ENCODE assay signal across 1 cellular context in the genomic region with DNA sequence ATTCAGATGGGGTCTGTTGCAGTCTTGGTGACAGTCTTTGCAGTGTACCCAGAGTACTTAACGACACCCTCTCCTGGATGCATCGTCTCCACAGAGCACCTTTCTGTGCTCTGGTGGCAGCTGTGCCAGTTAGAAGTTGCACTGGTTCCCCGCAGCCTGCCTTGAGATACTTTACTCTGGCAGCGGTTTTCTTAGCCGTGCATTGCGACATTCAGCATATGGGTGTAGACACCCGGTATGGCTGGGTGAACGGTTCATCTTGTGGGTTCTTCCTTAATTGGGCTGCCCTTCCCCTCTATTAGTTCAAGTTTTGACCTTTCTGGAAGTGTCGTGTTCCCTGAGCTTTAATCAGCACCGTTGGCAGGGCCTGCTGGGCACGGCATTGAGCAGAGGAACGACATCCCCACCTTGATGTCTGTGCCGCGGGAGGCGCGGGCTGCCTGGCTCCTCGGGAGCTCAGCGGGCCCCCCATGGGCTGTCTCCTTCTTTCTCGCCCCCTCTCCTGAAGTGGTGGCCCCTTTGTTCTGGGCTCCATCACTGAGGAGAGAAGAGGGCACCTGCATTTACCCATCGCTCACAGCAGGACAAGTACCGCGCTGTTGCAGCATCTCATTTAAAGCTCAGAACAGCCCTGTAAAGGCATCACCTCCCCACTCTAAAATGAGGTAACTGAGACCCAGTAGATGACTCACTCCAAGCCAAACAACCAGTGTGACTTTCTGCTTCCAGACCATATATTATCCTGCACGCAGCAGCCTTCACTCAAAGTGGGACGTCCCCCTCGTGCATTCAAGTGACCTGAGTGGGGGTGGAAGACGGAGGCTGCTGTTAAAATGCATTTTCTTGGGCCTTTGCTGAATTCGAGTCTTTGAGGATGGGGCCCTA.
TF ChIP-seq lines count a peak whose summit lies in the region.

No MANE protein-coding gene starts in this region.

TF ChIP-seq in SK-N-SH treated with all-trans-retinoic acid at 6 μM for 48 hours, 23 proteins besides CTCF, POLR2A, EP300 and RAD21 (continued from another document):
- no peak for TF ChIP-seq ZNF70 (CRISPR knock-in tag; IDR thresholded peaks at IDR 0.05)
- TF ChIP-seq RARB (CRISPR knock-in tag; IDR thresholded peaks at IDR 0.05), result no peak
- no peak for TF ChIP-seq ZNF8 (CRISPR knock-in tag; IDR thresholded peaks at IDR 0.05)
- TF ChIP-seq ZFP30 (CRISPR knock-in tag; IDR thresholded peaks at IDR 0.05), result no peak
- TF ChIP-seq, protein P1, sequence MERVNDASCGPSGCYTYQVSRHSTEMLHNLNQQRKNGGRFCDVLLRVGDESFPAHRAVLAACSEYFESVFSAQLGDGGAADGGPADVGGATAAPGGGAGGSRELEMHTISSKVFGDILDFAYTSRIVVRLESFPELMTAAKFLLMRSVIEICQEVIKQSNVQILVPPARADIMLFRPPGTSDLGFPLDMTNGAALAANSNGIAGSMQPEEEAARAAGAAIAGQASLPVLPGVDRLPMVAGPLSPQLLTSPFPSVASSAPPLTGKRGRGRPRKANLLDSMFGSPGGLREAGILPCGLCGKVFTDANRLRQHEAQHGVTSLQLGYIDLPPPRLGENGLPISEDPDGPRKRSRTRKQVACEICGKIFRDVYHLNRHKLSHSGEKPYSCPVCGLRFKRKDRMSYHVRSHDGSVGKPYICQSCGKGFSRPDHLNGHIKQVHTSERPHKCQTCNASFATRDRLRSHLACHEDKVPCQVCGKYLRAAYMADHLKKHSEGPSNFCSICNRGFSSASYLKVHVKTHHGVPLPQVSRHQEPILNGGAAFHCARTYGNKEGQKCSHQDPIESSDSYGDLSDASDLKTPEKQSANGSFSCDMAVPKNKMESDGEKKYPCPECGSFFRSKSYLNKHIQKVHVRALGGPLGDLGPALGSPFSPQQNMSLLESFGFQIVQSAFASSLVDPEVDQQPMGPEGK (CRISPR knock-in tag; IDR thresholded peaks at IDR 0.05; ENCODE audit: borderline replicate concordance), result no peak
- TF ChIP-seq ZFP3 (CRISPR knock-in tag; IDR thresholded peaks at IDR 0.05), result no peak
- no peak for TF ChIP-seq ZNF565 (CRISPR knock-in tag; conservative IDR thresholded peaks at IDR 0.05; ENCODE audit: low read depth)
